ENCODE assay signal across 11 cellular contexts in the genomic region with DNA sequence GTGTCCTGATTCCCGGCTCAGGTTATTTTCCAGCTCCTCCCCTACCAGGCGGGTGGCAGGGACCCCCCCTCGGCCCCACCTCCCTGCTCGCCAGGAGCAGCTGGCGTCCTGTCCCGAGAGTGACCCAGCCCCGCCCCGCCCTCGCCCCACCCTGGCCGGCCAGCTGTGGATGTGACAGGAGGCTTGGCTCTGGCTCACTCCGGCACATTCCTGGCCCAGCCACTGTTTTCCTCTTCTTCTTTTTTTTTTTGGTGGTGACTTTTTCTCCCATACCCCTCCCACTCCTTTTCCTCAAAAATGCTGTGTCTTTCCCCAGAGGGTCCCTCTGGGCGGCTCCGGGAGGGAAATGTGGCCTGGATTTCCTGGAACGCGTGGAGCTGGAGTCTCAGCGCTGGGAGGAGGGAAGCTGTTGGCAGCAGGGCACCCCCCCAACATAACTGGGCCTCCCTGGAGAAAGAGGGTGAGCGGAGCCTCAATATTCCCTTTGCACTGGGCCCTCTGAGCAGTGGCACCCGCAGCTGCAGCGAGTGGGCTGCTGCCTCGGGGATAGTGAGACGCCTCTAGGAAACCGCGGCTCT. TPM values are rescaled to one million over a fixed set of nuclear protein-coding genes. Genes with fewer than 3 reads are reported as not detected.
DNase-seq lines count a peak whose midpoint lies in the region; ATAC-seq and TF ChIP-seq lines count a peak whose summit lies in the region.
"Had no signal": no experiment of that assay in that cellular context is flagged by ENCODE, and none has a peak within 500 bp of the region (broad histone marks: within the 10 kb centered on the region; RNA-seq: fewer than 3 reads in every experiment).

No MANE protein-coding gene starts in this region.

- intact Hi-C loops in uterus (cut with DNase I; ENCODE audit: low total_unique reads), result no loop called here

- no peaks in the 10 kb centered on the region for H3K36me3 ChIP-seq in uterus

- TF ChIP-seq POLR2A in uterus (IDR thresholded peaks at IDR 0.05), result no peak

- peaks cover 12% of the 10 kb centered on the region for H3K27me3 Mint-ChIP-seq in endothelial cell (ENCODE audit: unreplicated experiment)
- H3K27me3 Mint-ChIP-seq in activated T-cell treated with anti-CD3 and anti-CD28 coated beads, Interleukin-2, amount 50 U/mL, for 4 hours (ENCODE audit: low read depth), result peaks cover 45% of the 10 kb centered on the region

- H3K27me3 ChIP-seq in uterus, result no peaks in the 10 kb centered on the region

- peak overlapping the region in 1 of 2 donors; percentile 49 for H3K27ac ChIP-seq in uterus

- H3K27ac Mint-ChIP-seq in endothelial cell (ENCODE audit: unreplicated experiment), result peak overlapping the region; percentile 80
- H3K27ac Mint-ChIP-seq: activated CD8-positive, alpha-beta T cell treated with anti-CD3 and anti-CD28 coated beads for 36 hours had no signal

- no peaks in the 10 kb centered on the region for H3K9me3 Mint-ChIP-seq in endothelial cell (ENCODE audit: unreplicated experiment)
- no peaks in the 10 kb centered on the region for H3K9me3 Mint-ChIP-seq in activated T-cell treated with anti-CD3 and anti-CD28 coated beads, Interleukin-2, amount 50 U/mL, for 4 hours
- H3K9me3 Mint-ChIP-seq: activated CD8-positive, alpha-beta T cell treated with anti-CD3 and anti-CD28 coated beads for 36 hours had no signal

- no peaks in the 10 kb centered on the region for H3K9me3 ChIP-seq in uterus

- H3K4me1 Mint-ChIP-seq in endothelial cell (ENCODE audit: unreplicated experiment), result peaks cover 68% of the 10 kb centered on the region
- no peaks in the 10 kb centered on the region for H3K4me1 Mint-ChIP-seq in activated T-cell treated with anti-CD3 and anti-CD28 coated beads, Interleukin-2, amount 50 U/mL, for 4 hours (ENCODE audit: low read depth)

- no peak for TF ChIP-seq CTCF in endothelial cell (IDR thresholded peaks at IDR 0.05; ENCODE audit: unreplicated experiment)
- no peak for TF ChIP-seq CTCF in uterus (IDR thresholded peaks at IDR 0.05)

- H3K4me3 ChIP-seq in uterus, result no peak overlapping the region

- peak; percentile 11 to 34 for DNase-seq in NCI-H526 (lab: John Stamatoyannopoulos, UW)
- no peak for DNase-seq in NCI-H526 treated with DMSO at 0.1 percent for 48 hours (lab: John Stamatoyannopoulos, UW)
- peak; percentile 50 for DNase-seq in endothelial cell (ENCODE audit: low spot score)
- peak; percentile 89 for DNase-seq in mesenteric fat pad (ENCODE audit: low spot score)
- peak; percentile 42 to 58 for DNase-seq in uterus
- no peak for DNase-seq in GF-D8 (lab: John Stamatoyannopoulos, UW)
- DNase-seq in activated T-cell treated with anti-CD3 and anti-CD28 coated beads, Interleukin-2, amount 50 U/mL, for 4 hours, result no peak
- DNase-seq in MV-4-11 (lab: John Stamatoyannopoulos, UW), result no peak
- DNase-seq: activated CD8-positive, alpha-beta T cell treated with anti-CD3 and anti-CD28 coated beads for 36 hours; Kasumi-1; substantia nigra had no signal

- ATAC-seq in activated T-cell treated with anti-CD3 and anti-CD28 coated beads, Interleukin-2, amount 50 U/mL, for 4 hours, result no peak
- ATAC-seq: activated CD8-positive, alpha-beta T cell treated with anti-CD3 and anti-CD28 coated beads for 36 hours had no signal

- H3K36me3 Mint-ChIP-seq in endothelial cell (ENCODE audit: low read depth, unreplicated experiment), result no peaks in the 10 kb centered on the region
- H3K36me3 Mint-ChIP-seq in activated T-cell treated with anti-CD3 and anti-CD28 coated beads, Interleukin-2, amount 50 U/mL, for 4 hours (ENCODE audit: insufficient read depth), result no peaks in the 10 kb centered on the region

- H3K4me3 Mint-ChIP-seq in endothelial cell (ENCODE audit: unreplicated experiment), result peak overlapping the region; percentile 54
- H3K4me3 Mint-ChIP-seq in activated T-cell treated with anti-CD3 and anti-CD28 coated beads, Interleukin-2, amount 50 U/mL, for 4 hours, result no peak overlapping the region
- H3K4me3 Mint-ChIP-seq: activated CD8-positive, alpha-beta T cell treated with anti-CD3 and anti-CD28 coated beads for 36 hours had no signal

- no peaks in the 10 kb centered on the region for H3K4me1 ChIP-seq in uterus

RNA-seq across cellular contexts. Expression of a gene that starts 28.3 kb away (rescaled TPM):
- total RNA-seq in endothelial cell (ENCODE audit: unreplicated experiment) (128 TPM), mesenteric fat pad (132 TPM), uterus (100 to 1,000 TPM in 2 of 4 donors, 10 to 100 TPM in 2; 48.2 to 207 (median 85.8) TPM)
- 100 to 1,000 TPM; 183 to 191 (median 187) TPM for total RNA-seq in activated T-cell treated with anti-CD3 and anti-CD28 coated beads, Interleukin-2, amount 50 U/mL, for 4 hours

RNA-seq across cellular contexts. Expression of a gene that starts 38.3 kb away (rescaled TPM):
- total RNA-seq in endothelial cell (ENCODE audit: unreplicated experiment) (6.6 TPM), mesenteric fat pad (7.0 TPM), uterus (1 to 10 TPM in 1 of 4 donors, under 1 TPM in 2, not detected in 1; 0.51 to 1.0 (median 0.97) TPM)
- total RNA-seq in activated T-cell treated with anti-CD3 and anti-CD28 coated beads, Interleukin-2, amount 50 U/mL, for 4 hours, result under 1 TPM in 1 of 3 donors, not detected in 2; 0.21 TPM

Comparison
In these comparisons a context has a peak if more than half of its experiments do, and no peak if none do; other contexts are left out.
1. DNase-seq: peak in NCI-H526 (2 of 2), endothelial cell (single experiment), mesenteric fat pad (single experiment) and uterus (2 of 2); none in NCI-H526 treated with DMSO at 0.1 percent for 48 hours (single experiment), GF-D8 (single experiment), activated T-cell treated with anti-CD3 and anti-CD28 coated beads, Interleukin-2, amount 50 U/mL, for 4 hours (single experiment) and MV-4-11 (single experiment).